In genomic region chr4:8510191-8510590, GRCh38 we compare ENCODE assay signal across 20 cellular contexts.
"Had no signal": no experiment of that assay in that cellular context is flagged by ENCODE, and none has a peak within 500 bp of the region (broad histone marks: within the 10 kb centered on the region; RNA-seq: fewer than 3 reads in every experiment).

No MANE protein-coding gene starts in this region.

- H3K9me3 ChIP-seq: SK-N-SH had no signal

- FAIRE-seq: RCC 7860 had no signal

- DNase-seq: IMR-90, Kasumi-1, MM.1S, NCI-H1092 treated with DMSO at 0.1 percent for 48 hours, NCI-H1436, NCI-H187, NCI-H2029, NCI-H2081 treated with DMSO at 0.1 percent for 48 hours, NCI-H2171, NCI-H226, NCI-H446, NCI-H510A, NCI-H524 treated with DMSO at 0.1 percent for 48 hours, NCI-H69, NCI-H774, RPMI8226, SHP77, SK-N-SH had no signal

- H3K9ac ChIP-seq: KMS-11, SK-N-SH had no signal

- H3K4me2 ChIP-seq: KMS-11, SK-N-SH had no signal

- H3K27ac ChIP-seq: KMS-11 had no signal
